ENCODE assay signal across 11 cellular contexts in the genomic region with DNA sequence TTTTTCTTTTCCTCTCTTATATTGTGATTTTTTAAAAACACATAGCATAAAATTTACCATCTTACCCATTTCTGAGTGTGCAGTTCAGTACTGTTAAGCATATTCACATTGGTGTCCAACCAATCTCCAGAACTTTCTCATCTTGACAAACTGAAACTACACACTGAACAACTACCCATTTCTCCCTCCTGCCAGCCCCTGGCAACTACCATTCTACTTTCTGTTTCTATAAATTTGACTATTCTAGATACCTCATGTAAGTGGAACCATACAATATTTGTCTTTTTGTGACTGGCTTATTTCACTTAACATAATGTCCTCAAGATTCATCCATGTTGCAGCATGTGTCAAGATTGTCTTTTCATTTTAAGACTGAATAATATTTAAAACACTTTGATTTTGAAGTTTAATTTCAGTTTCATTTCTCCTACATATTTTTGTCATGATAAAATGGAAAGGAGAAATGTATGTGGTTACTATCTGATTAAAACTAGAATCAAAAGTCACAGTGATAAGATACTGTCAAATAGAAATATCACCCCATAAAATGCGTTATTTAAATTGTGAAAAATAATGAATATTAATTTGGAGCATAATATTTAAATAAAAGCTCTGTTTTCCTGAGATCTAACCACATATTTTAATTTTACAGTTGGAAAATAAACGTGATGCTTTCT.
DNase-seq lines count a peak whose midpoint lies in the region; ATAC-seq, FAIRE-seq and TF ChIP-seq lines count a peak whose summit lies in the region.
"Had no signal": no experiment of that assay in that cellular context is flagged by ENCODE, and none has a peak within 500 bp of the region (broad histone marks: within the 10 kb centered on the region; RNA-seq: fewer than 3 reads in every experiment).

No MANE protein-coding gene starts in this region.

- DNase-seq in HFFc6 = no peak
- no peak for DNase-seq in Karpas-422
- DNase-seq in kidney = no peak
- no peak for DNase-seq in effector CD4-positive, alpha-beta T cell
- DNase-seq in NCI-H526 treated with DMSO at 0.1 percent for 48 hours (lab: John Stamatoyannopoulos, UW) = no peak
- DNase-seq in mesothelial cell of epicardium (ENCODE audit: low spot score in 2 of 2, unreplicated experiment in 2 of 2) = no peak
- no peak for DNase-seq in NCI-H2227 treated with DMSO at 0.1 percent for 48 hours (lab: John Stamatoyannopoulos, UW)
- DNase-seq: activated effector memory CD4-positive, alpha-beta T cell treated with anti-CD3 and anti-CD28 coated beads, Interleukin-2, amount 50 U/mL, for 16 hours; foreskin melanocyte; IMR-90 had no signal

- H3K79me2 ChIP-seq in Karpas-422 (ENCODE audit: low read length) = peaks cover 40% of the 10 kb centered on the region

- TF ChIP-seq CTCF in HFFc6 (IDR thresholded peaks at IDR 0.05) = no peak
- no peak for TF ChIP-seq CTCF in kidney (IDR thresholded peaks at IDR 0.05; ENCODE audit: borderline replicate concordance, extremely low read depth, insufficient read depth)
- no peak for TF ChIP-seq CTCF in mesothelial cell of epicardium (IDR thresholded peaks at IDR 0.05; ENCODE audit: unreplicated experiment)

- ATAC-seq in GM18873 (IDR thresholded peaks at IDR 0.05; ENCODE audit: low FRiP score, unreplicated experiment) = peak; percentile 93

- intact Hi-C loops in kidney (cut with DNase I) = no loop called here

- no peak overlapping the region for H2AFZ ChIP-seq in Karpas-422 (ENCODE audit: low read length)

- H3K4me1 Mint-ChIP-seq in HFFc6 (ENCODE audit: low read depth) (peaks cover 19% of the 10 kb centered on the region), mesothelial cell of epicardium (peaks cover 3% of the 10 kb centered on the region)

- H3K36me3 Mint-ChIP-seq in HFFc6 (ENCODE audit: low read depth) (peaks cover 7% of the 10 kb centered on the region), mesothelial cell of epicardium (peaks cover 16% of the 10 kb centered on the region)

- peak; percentile 95 for FAIRE-seq in kidney (lab: Jason Lieb, UNC)

- H3K27ac ChIP-seq in Karpas-422 (ENCODE audit: low read length) = no peak overlapping the region
- no peak overlapping the region for H3K27ac ChIP-seq in kidney (ENCODE audit: low read depth in 2 of 2, low read length in 2 of 2)

- H3K9me3 ChIP-seq in Karpas-422 (ENCODE audit: low read length) (no peaks in the 10 kb centered on the region), kidney (ENCODE audit: control insufficient read depth in 1 of 2, low read length in 2 of 2) (no peaks in the 10 kb centered on the region)

- H3K4me2 ChIP-seq in Karpas-422 (ENCODE audit: low read depth, low read length, poor library complexity, severe bottlenecking) = peak overlapping the region; percentile 34

- H3K9me3 Mint-ChIP-seq in HFFc6 (no peaks in the 10 kb centered on the region), mesothelial cell of epicardium (peaks cover 12% of the 10 kb centered on the region)

- H3K27ac Mint-ChIP-seq in HFFc6 (peak overlapping the region; percentile 36), mesothelial cell of epicardium (no peak overlapping the region)

- H3K4me1 ChIP-seq in Karpas-422 (ENCODE audit: low read length) (peaks cover 9% of the 10 kb centered on the region), kidney (ENCODE audit: control insufficient read depth in 1 of 2, insufficient read depth in 1 of 2, low read depth in 1 of 2, low read length in 2 of 2) (no peaks in the 10 kb centered on the region)

- H3K36me3 ChIP-seq in Karpas-422 (ENCODE audit: insufficient read depth, low read length) = peaks cover 6% of the 10 kb centered on the region; the same call in 1 of the 2 replicates
- H3K36me3 ChIP-seq in kidney (ENCODE audit: control insufficient read depth in 1 of 2, insufficient read depth in 2 of 2, low read length in 2 of 2) = no peaks in the 10 kb centered on the region

- no peak overlapping the region for H3K4me3 Mint-ChIP-seq in HFFc6
- no peak overlapping the region for H3K4me3 Mint-ChIP-seq in mesothelial cell of epicardium

- no peaks in the 10 kb centered on the region for H3K9me2 ChIP-seq in Karpas-422 (replicated peaks; ENCODE audit: insufficient read depth, low read length)

- H4K20me1 ChIP-seq in Karpas-422 (ENCODE audit: insufficient read depth, low read depth, low read length) = no peaks in the 10 kb centered on the region

- no peaks in the 10 kb centered on the region for H3K27me3 ChIP-seq in Karpas-422 (ENCODE audit: low read length)

- no peak overlapping the region for H3K4me3 ChIP-seq in Karpas-422 (ENCODE audit: low read length)
- H3K4me3 ChIP-seq in kidney (ENCODE audit: low read length in 2 of 2) = no peak overlapping the region

- H3K9ac ChIP-seq in Karpas-422 (ENCODE audit: low read length) = no peak overlapping the region
- no peak overlapping the region for H3K9ac ChIP-seq in kidney (ENCODE audit: low read length in 2 of 2)

- no peaks in the 10 kb centered on the region for H3K27me3 Mint-ChIP-seq in HFFc6 (ENCODE audit: insufficient read depth)
- H3K27me3 Mint-ChIP-seq in mesothelial cell of epicardium (ENCODE audit: low read depth) = no peaks in the 10 kb centered on the region
